Comparison of ENCODE assay signal across 16 cellular contexts in genomic region chr3:108485146-108485545, GRCh38. TPM values are rescaled to one million over a fixed set of nuclear protein-coding genes. Genes with fewer than 3 reads are reported as not detected.
A peak's percentile ranks its signal among the peaks of the same experiment; 100 is the strongest.
DNase-seq lines count a peak whose midpoint lies in the region; ATAC-seq and TF ChIP-seq lines count a peak whose summit lies in the region.
"Had no signal": no experiment of that assay in that cellular context is flagged by ENCODE, and none has a peak within 500 bp of the region (broad histone marks: within the 10 kb centered on the region; RNA-seq: fewer than 3 reads in every experiment).

No MANE protein-coding gene starts in this region.

- H3K27ac Mint-ChIP-seq in CD14-positive monocyte, result no peak overlapping the region
- H3K27ac Mint-ChIP-seq: activated CD4-positive, alpha-beta T cell treated with anti-CD3 and anti-CD28 coated beads for 36 hours; activated T-cell treated with anti-CD3 and anti-CD28 coated beads, Interleukin-2, amount 50 U/mL, for 72 hours; dendritic cell treated with granulocyte-macrophage colony-stimulating factor and Interleukin-4, amounts not matched to agents 40 ng/mL and 50 ng/mL, for 4 days had no signal

- ATAC-seq in HG02885 (IDR thresholded peaks at IDR 0.05; ENCODE audit: poor library complexity, unreplicated experiment), result peak; percentile 58
- ATAC-seq: activated CD4-positive, alpha-beta T cell treated with anti-CD3 and anti-CD28 coated beads for 36 hours; activated T-cell treated with anti-CD3 and anti-CD28 coated beads, Interleukin-2, amount 50 U/mL, for 72 hours had no signal

- no peak overlapping the region for H3K9ac ChIP-seq in OCI-LY3 (ENCODE audit: low read length)

- no peaks in the 10 kb centered on the region for H3K36me3 ChIP-seq in OCI-LY3 (replicated peaks; ENCODE audit: low read depth, low read length)
- H3K36me3 ChIP-seq: adrenal gland, prostate gland had no signal

- no peak overlapping the region for H3K4me3 ChIP-seq in OCI-LY3 (ENCODE audit: low read length)
- H3K4me3 ChIP-seq: adrenal gland, prostate gland had no signal

- intact Hi-C loops in CD14-positive monocyte (cut with micrococcal nuclease), result no loop called here

- H3K4me2 ChIP-seq in OCI-LY3 (ENCODE audit: low read length), result peak overlapping the region; percentile 40

- H3K27me3 ChIP-seq in OCI-LY3 (ENCODE audit: low read depth, low read length), result peaks cover 16% of the 10 kb centered on the region
- H3K27me3 ChIP-seq: adrenal gland had no signal

- DNase-seq in D341Med (ENCODE audit: low spot score), result peak; percentile 55
- DNase-seq in iPS-NIHi11 (ENCODE audit: low spot score), result peak; percentile 49
- DNase-seq in UCSD-AML1 (lab: John Stamatoyannopoulos, UW; ENCODE audit: unreplicated experiment), result no peak
- DNase-seq in NK-92 treated with Interleukin-12 subunit alpha and Interleukin-12 subunit beta, amount 100 ng/mL, for 24 hours (lab: John Stamatoyannopoulos, UW), result no peak
- DNase-seq in HK-2 (ENCODE audit: unreplicated experiment), result no peak
- DNase-seq in CD14-positive monocyte (ENCODE audit: low spot score), result no peak
- DNase-seq: activated CD4-positive, alpha-beta T cell treated with anti-CD3 and anti-CD28 coated beads for 36 hours; activated T-cell treated with anti-CD3 and anti-CD28 coated beads, Interleukin-2, amount 50 U/mL, for 72 hours; adrenal gland; NCI-H2227 treated with DMSO at 0.1 percent for 48 hours; RPMI8226; T-helper 1 cell had no signal

- TF ChIP-seq CTCF in OCI-LY3 (IDR thresholded peaks at IDR 0.05; ENCODE audit: low read depth, low read length) (no peak), CD14-positive monocyte (IDR thresholded peaks at IDR 0.05) (no peak)

- H3K27me3 Mint-ChIP-seq in CD14-positive monocyte (ENCODE audit: low read depth in 3 of 3), result peaks cover 0 to 2% (median 0%) of the 10 kb centered on the region in 3 donors
- H3K27me3 Mint-ChIP-seq: activated CD4-positive, alpha-beta T cell treated with anti-CD3 and anti-CD28 coated beads for 36 hours; dendritic cell treated with granulocyte-macrophage colony-stimulating factor and Interleukin-4, amounts not matched to agents 40 ng/mL and 50 ng/mL, for 4 days had no signal

- no peak overlapping the region for H3K4me3 Mint-ChIP-seq in CD14-positive monocyte
- H3K4me3 Mint-ChIP-seq: activated CD4-positive, alpha-beta T cell treated with anti-CD3 and anti-CD28 coated beads for 36 hours; activated T-cell treated with anti-CD3 and anti-CD28 coated beads, Interleukin-2, amount 50 U/mL, for 72 hours; dendritic cell treated with granulocyte-macrophage colony-stimulating factor and Interleukin-4, amounts not matched to agents 40 ng/mL and 50 ng/mL, for 4 days had no signal

- H3K79me2 ChIP-seq in OCI-LY3 (ENCODE audit: low read length), result no peaks in the 10 kb centered on the region

- no peak overlapping the region; the same call in 1 of the 2 replicates for H2AFZ ChIP-seq in OCI-LY3 (ENCODE audit: low read depth, low read length)

- H3K4me1 Mint-ChIP-seq in CD14-positive monocyte, result peaks cover 2% of the 10 kb centered on the region

- peaks cover 15% of the 10 kb centered on the region for H3K4me1 ChIP-seq in OCI-LY3 (ENCODE audit: low read length)
- H3K4me1 ChIP-seq: prostate gland had no signal

- H3K27ac ChIP-seq in OCI-LY3 (ENCODE audit: low read length), result no peak overlapping the region
- H3K27ac ChIP-seq: adrenal gland, prostate gland had no signal

- no peaks in the 10 kb centered on the region for H4K20me1 ChIP-seq in OCI-LY3 (ENCODE audit: insufficient read depth, low read length)

- H3K9me3 ChIP-seq in OCI-LY3 (ENCODE audit: insufficient read depth, low read length), result no peaks in the 10 kb centered on the region
- H3K9me3 ChIP-seq: adrenal gland, prostate gland had no signal

- no peaks in the 10 kb centered on the region for H3K9me3 Mint-ChIP-seq in CD14-positive monocyte
- H3K9me3 Mint-ChIP-seq: activated T-cell treated with anti-CD3 and anti-CD28 coated beads, Interleukin-2, amount 50 U/mL, for 72 hours; dendritic cell treated with granulocyte-macrophage colony-stimulating factor and Interleukin-4, amounts not matched to agents 40 ng/mL and 50 ng/mL, for 4 days had no signal

- no peaks in the 10 kb centered on the region for H3K36me3 Mint-ChIP-seq in CD14-positive monocyte

RNA-seq across cellular contexts. Expression of gene MYH15, which starts 25.2 kb away (rescaled TPM):
- not detected for polyA plus RNA-seq in CD14-positive monocyte

Comparison
In these comparisons a context has a peak if more than half of its experiments do, and no peak if none do; other contexts are left out.
1. DNase-seq: peak in D341Med (single experiment) and iPS-NIHi11 (single experiment); none in UCSD-AML1 (single experiment), NK-92 treated with Interleukin-12 subunit alpha and Interleukin-12 subunit beta, amount 100 ng/mL, for 24 hours (single experiment), HK-2 (single experiment) and CD14-positive monocyte (single experiment).